ENCODE assay signal across 10 cellular contexts in genomic region chr16:23842137-23842600, GRCh38. TPM values are rescaled to one million over a fixed set of nuclear protein-coding genes. Genes with fewer than 3 reads are reported as not detected.
DNase-seq lines count a peak whose midpoint lies in the region; ATAC-seq, FAIRE-seq and TF ChIP-seq lines count a peak whose summit lies in the region.
"Had no signal": no experiment of that assay in that cellular context is flagged by ENCODE, and none has a peak within 500 bp of the region (broad histone marks: within the 10 kb centered on the region; RNA-seq: fewer than 3 reads in every experiment).

No MANE protein-coding gene starts in this region.

- no TSS peak for BruUV-seq in A673 (replicated peaks; lab: Mats Ljungman, UMichigan)

- H3K36me3 ChIP-seq in A673 (ENCODE audit: insufficient read depth, low read length, poor library complexity, severe bottlenecking) = peaks cover 15% of the 10 kb centered on the region

- POLR2A ChIA-PET in A673 (lab: Charles Lee; ENCODE audit: low non-redundant PET) = no interaction called here

- ATAC-seq in GM19452 (IDR thresholded peaks at IDR 0.05; ENCODE audit: unreplicated experiment) = peak; percentile 70
- peak; percentile 61 for ATAC-seq in HG03103 (IDR thresholded peaks at IDR 0.05; ENCODE audit: low read depth, unreplicated experiment)

- no peak overlapping the region for H3K27ac ChIP-seq in A673 (ENCODE audit: low read depth, low read length, poor library complexity, severe bottlenecking)
- H3K27ac ChIP-seq: PC-9 had no signal

- TF ChIP-seq POLR2A in GM12891 (IDR thresholded peaks at IDR 0.05; ENCODE audit: low read depth, low read length) = no peak

- no peaks in the 10 kb centered on the region for H3K27me3 ChIP-seq in A673 (replicated peaks; ENCODE audit: insufficient read depth, low read depth, low read length, poor library complexity)

- FAIRE-seq in GM12891 (lab: Jason Lieb, UNC) = peak; percentile 94

- intact Hi-C loops in A673 (cut with micrococcal nuclease; ENCODE audit: unreplicated experiment) = no loop called here

- H3K9me3 ChIP-seq in A673 (ENCODE audit: low read depth, low read length, poor library complexity, severe bottlenecking) = no peaks in the 10 kb centered on the region

- H3K4me1 ChIP-seq in A673 (ENCODE audit: insufficient read depth, low read length, poor library complexity, severe bottlenecking) = peaks cover 23% of the 10 kb centered on the region

- TF ChIP-seq CTCF in A673 (conservative IDR thresholded peaks at IDR 0.05; ENCODE audit: low read depth, low read length) = no peak

- CTCF ChIA-PET in A673 (lab: Charles Lee) = interaction anchor here (0.6 kb wide), 1 partner anchor 42 kb away, joined by 4 read pairs; no protein-coding TSS in a partner anchor

- DNase-seq in GM12891 (ENCODE audit: insufficient read length, low spot score) (no peak), NCI-H2029 treated with DMSO at 0.1 percent for 48 hours (lab: John Stamatoyannopoulos, UW) (no peak), retina (no peak), SW 1271 (lab: John Stamatoyannopoulos, UW) (no peak), A673 (ENCODE audit: low spot score) (no peak)
- peak; percentile 59 to 68 for DNase-seq in activated T-cell treated with anti-CD3 and anti-CD28 coated beads, Interleukin-2, amount 50 U/mL, for 48 hours
- DNase-seq: DMS79 treated with DMSO at 0.1 percent for 48 hours, PC-9 had no signal

- H3K4me3 ChIP-seq in A673 (ENCODE audit: low read depth, low read length, poor library complexity, severe bottlenecking) = no peak overlapping the region
- H3K4me3 ChIP-seq: PC-9 had no signal

TF ChIP-seq in GM12891, 5 proteins besides CTCF, POLR2A, EP300 and RAD21:
- TF ChIP-seq POLR2AphosphoS5 (IDR thresholded peaks at IDR 0.05; ENCODE audit: low read depth, low read length) (peak; percentile 50; the same call in 1 of the 2 replicates), POU2F2 (IDR thresholded peaks at IDR 0.05; ENCODE audit: low read depth, low read length) (peak; percentile 70; the same call in 1 of the 2 replicates), PAX5 (IDR thresholded peaks at IDR 0.05; ENCODE audit: insufficient read depth, low read length, severe bottlenecking) (no peak), TAF1 (IDR thresholded peaks at IDR 0.05; ENCODE audit: low read depth, low read length) (no peak), SPI1 (IDR thresholded peaks at IDR 0.05; ENCODE audit: low read depth, low read length) (0 out of 2 replicates have a peak, but pooled peaks have one; percentile 4)

RNA-seq across cellular contexts. Expression of gene PRKCB, which starts 6.4 kb away (rescaled TPM):
- polyA plus RNA-seq in GM12891 (2012; ENCODE audit: low read depth, missing spikeins) = 98.4 TPM
- 158 and 171 TPM in 2 replicates for total RNA-seq in A673 (2021)
- total RNA-seq: PC-9 had no signal

Comparison
In these comparisons a context has a peak if more than half of its experiments do, and no peak if none do; other contexts are left out.
1. DNase-seq: peak in activated T-cell treated with anti-CD3 and anti-CD28 coated beads, Interleukin-2, amount 50 U/mL, for 48 hours (2 of 2); none in GM12891 (single experiment), NCI-H2029 treated with DMSO at 0.1 percent for 48 hours (single experiment), retina (single experiment), SW 1271 (0 of 2) and A673 (single experiment).